In genomic region chr14:103140316-103141109, GRCh38 we compare ENCODE assay signal across 8 cellular contexts. TPM values are rescaled to one million over a fixed set of nuclear protein-coding genes. Genes with fewer than 3 reads are reported as not detected.
DNase-seq lines count a peak whose midpoint lies in the region; ATAC-seq, FAIRE-seq and TF ChIP-seq lines count a peak whose summit lies in the region.

No MANE protein-coding gene starts in this region.

- TF ChIP-seq POLR2A in suprapubic skin (IDR thresholded peaks at IDR 0.05), result no peak

- TF ChIP-seq CTCF in GM10266 (IDR thresholded peaks at IDR 0.05; ENCODE audit: control insufficient read depth, insufficient read depth, low read depth, missing control alignments), result no peak
- no peak for TF ChIP-seq CTCF in bronchial epithelial cell (IDR thresholded peaks at IDR 0.05; ENCODE audit: insufficient read depth, low read length, severe bottlenecking)
- TF ChIP-seq CTCF in upper lobe of right lung (IDR thresholded peaks at IDR 0.05), result no peak
- TF ChIP-seq CTCF in suprapubic skin (IDR thresholded peaks at IDR 0.05), result no peak

- no peaks in the 10 kb centered on the region for H3K9me3 ChIP-seq in upper lobe of right lung
- no peaks in the 10 kb centered on the region for H3K9me3 ChIP-seq in suprapubic skin

- H3K27me3 ChIP-seq in bronchial epithelial cell (ENCODE audit: control insufficient read depth, insufficient read depth, low read length) (peaks cover 10% of the 10 kb centered on the region), upper lobe of right lung (peaks cover 7% of the 10 kb centered on the region), suprapubic skin (no peaks in the 10 kb centered on the region)

- H3K4me3 ChIP-seq in bronchial epithelial cell (ENCODE audit: low read depth, low read length) (no peak overlapping the region), upper lobe of right lung (no peak overlapping the region), suprapubic skin (no peak overlapping the region)

- FAIRE-seq in bronchial epithelial cell (lab: Jason Lieb, UNC), result peak; percentile 80

- TF ChIP-seq EP300 in suprapubic skin (IDR thresholded peaks at IDR 0.05), result no peak

- ATAC-seq in GM21786 (IDR thresholded peaks at IDR 0.05; ENCODE audit: unreplicated experiment), result peak; percentile 85
- no peak for ATAC-seq in HG02840 (IDR thresholded peaks at IDR 0.05; ENCODE audit: low FRiP score, unreplicated experiment)
- no peak for ATAC-seq in upper lobe of right lung

- WGBS in suprapubic skin, result 49% methylated on average over 9 of the region's 12 CpGs

- no peaks in the 10 kb centered on the region for H3K36me3 ChIP-seq in bronchial epithelial cell (ENCODE audit: control insufficient read depth, insufficient read depth, low read length)
- H3K36me3 ChIP-seq in upper lobe of right lung, result peaks cover 9% of the 10 kb centered on the region
- peaks cover 6% of the 10 kb centered on the region for H3K36me3 ChIP-seq in suprapubic skin

- intact Hi-C loops in upper lobe of right lung (cut with DNase I), result no loop called here

- H3K4me1 ChIP-seq in upper lobe of right lung (no peaks in the 10 kb centered on the region), suprapubic skin (peaks cover 39% of the 10 kb centered on the region)

- H3K27ac ChIP-seq in upper lobe of right lung (no peak overlapping the region), suprapubic skin (no peak overlapping the region)

- DNase-seq in GM10266 (ENCODE audit: extremely low spot score) (peak; percentile 88), NCI-H128 (lab: John Stamatoyannopoulos, UW; ENCODE audit: unreplicated experiment) (peak; percentile 41), bronchial epithelial cell (ENCODE audit: low read depth) (no peak), H4 (ENCODE audit: low spot score) (no peak), upper lobe of right lung (no peak), suprapubic skin (ENCODE audit: low spot score in 2 of 2) (no peak)

RNA-seq across cellular contexts. Expression of gene TNFAIP2, which starts 17.3 kb away (rescaled TPM):
- total RNA-seq in bronchial epithelial cell (5.3 and 21.1 TPM in 2 replicates), upper lobe of right lung (158 TPM), suprapubic skin (10 to 100 TPM; 11.9 to 23.3 (median 16.4) TPM)
- 0.41 and 5.3 TPM in 2 replicates for total RNA-seq in H4 (2014; rRNA removed; shearing (Covaris generic))

RNA-seq across cellular contexts. Expression of gene EXOC3L4, which starts 46.0 kb away (rescaled TPM):
- 0.26 TPM in 1 of 2 replicates, not detected in the other for total RNA-seq in bronchial epithelial cell
- not detected in 2 replicates for total RNA-seq in H4 (2014; rRNA removed; shearing (Covaris generic))
- 4.2 TPM for total RNA-seq in upper lobe of right lung
- 1 to 10 TPM in 1 of 4 donors, not detected in 3; 1.5 TPM for total RNA-seq in suprapubic skin

RNA-seq across cellular contexts. Expression of gene LBHD2, which starts 56.5 kb away (rescaled TPM):
- not detected in 2 replicates for total RNA-seq in bronchial epithelial cell
- not detected in 2 replicates for total RNA-seq in H4 (2014; rRNA removed; shearing (Covaris generic))
- total RNA-seq in upper lobe of right lung, result not detected
- not detected for total RNA-seq in suprapubic skin

Comparison
In these comparisons a context has a peak if more than half of its experiments do, and no peak if none do; other contexts are left out.
1. DNase-seq: peak in GM10266 (single experiment) and NCI-H128 (single experiment); none in bronchial epithelial cell (single experiment), H4 (single experiment), upper lobe of right lung (single experiment) and suprapubic skin (0 of 2).